9 cellular contexts compared by ENCODE assay signal in the genomic region with DNA sequence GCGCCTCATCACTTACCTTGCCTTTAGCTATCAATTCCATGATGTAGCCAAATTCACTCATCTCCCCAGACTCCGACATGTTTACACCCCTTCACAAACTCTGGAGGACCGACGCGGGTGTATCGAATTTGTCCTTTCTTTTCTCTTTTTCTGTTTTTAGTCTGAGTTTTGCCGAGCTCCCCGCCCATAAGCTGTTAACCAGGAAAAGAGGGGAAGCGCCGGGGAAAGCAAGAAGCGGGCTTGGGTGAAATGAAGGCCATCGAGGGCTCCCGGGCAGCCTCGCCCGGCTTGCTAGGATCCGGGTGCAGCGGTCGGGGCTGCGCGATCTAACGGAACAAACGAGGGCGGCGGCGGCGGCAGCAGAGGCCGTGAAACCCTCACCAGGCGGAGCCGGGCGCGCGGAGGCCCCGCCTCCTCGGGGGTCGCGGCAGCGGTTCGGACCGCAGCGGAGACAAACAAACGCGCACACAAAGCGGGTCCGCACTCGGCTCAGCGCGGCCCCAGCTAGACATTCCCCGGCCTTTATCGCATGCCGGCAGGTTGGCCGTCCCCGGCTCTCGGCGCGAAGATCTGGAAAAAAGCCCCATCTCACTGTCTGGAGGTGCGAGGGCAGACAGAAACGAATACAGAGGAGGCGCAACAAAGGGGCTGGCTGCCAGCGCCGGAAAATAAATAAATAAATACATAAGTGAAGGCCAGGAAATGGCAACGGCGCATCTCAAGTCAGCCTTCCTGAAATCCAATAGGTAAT. TPM values are rescaled to one million over a fixed set of nuclear protein-coding genes. Genes with fewer than 3 reads are reported as not detected.
DNase-seq lines count a peak whose midpoint lies in the region; ATAC-seq and TF ChIP-seq lines count a peak whose summit lies in the region.
"Had no signal": no experiment of that assay in that cellular context is flagged by ENCODE, and none has a peak within 500 bp of the region (broad histone marks: within the 10 kb centered on the region; RNA-seq: fewer than 3 reads in every experiment).

No MANE protein-coding gene starts in this region.

- peak; percentile 72 for DNase-seq in A673 (ENCODE audit: low spot score)
- DNase-seq in GM12864 (ENCODE audit: low read depth), result no peak
- DNase-seq in NCI-H69 (lab: John Stamatoyannopoulos, UW), result peak; percentile 88
- DNase-seq in astrocyte of the hippocampus (ENCODE audit: low read depth, low spot score), result peak; percentile 78
- peak; percentile 69 for DNase-seq in islet precursor cell
- peak; percentile 36 for DNase-seq in stimulated activated CD4-positive, alpha-beta T cell treated with anti-CD3 and anti-CD28 coated beads, Interleukin-4, amount 100 ng/mL, for 1 hour

- no TSS peak for BruUV-seq in A673 (replicated peaks; lab: Mats Ljungman, UMichigan)

- peak overlapping the region; percentile 50 for H3K4me3 ChIP-seq in A673 (ENCODE audit: low read depth, low read length, poor library complexity, severe bottlenecking)
- H3K4me3 ChIP-seq in GM12864 (ENCODE audit: low read depth, low read length), result peak overlapping the region; percentile 50

- H3K9me3 ChIP-seq in A673 (ENCODE audit: low read depth, low read length, poor library complexity, severe bottlenecking), result no peaks in the 10 kb centered on the region

- intact Hi-C loops in A673 (cut with micrococcal nuclease; ENCODE audit: unreplicated experiment), result no loop called here

- H3K27ac ChIP-seq in A673 (ENCODE audit: low read depth, low read length, poor library complexity, severe bottlenecking), result peak overlapping the region; percentile 13

- POLR2A ChIA-PET in A673 (lab: Charles Lee; ENCODE audit: low non-redundant PET), result no interaction called here

- ATAC-seq in HG02884 (IDR thresholded peaks at IDR 0.05; ENCODE audit: unreplicated experiment) (peak; percentile 51), HG03095 (IDR thresholded peaks at IDR 0.05; ENCODE audit: unreplicated experiment) (no peak)
- ATAC-seq: HCT116 had no signal

- H3K36me3 ChIP-seq in A673 (ENCODE audit: insufficient read depth, low read length, poor library complexity, severe bottlenecking), result no peaks in the 10 kb centered on the region

- H3K27me3 ChIP-seq in A673 (replicated peaks; ENCODE audit: insufficient read depth, low read depth, low read length, poor library complexity), result peaks cover 23% of the 10 kb centered on the region

- CTCF ChIA-PET in A673 (lab: Charles Lee), result no interaction called here

- no peaks in the 10 kb centered on the region for H3K4me1 ChIP-seq in A673 (ENCODE audit: insufficient read depth, low read length, poor library complexity, severe bottlenecking)

- no peak for TF ChIP-seq CTCF in A673 (conservative IDR thresholded peaks at IDR 0.05; ENCODE audit: low read depth, low read length)
- no peak for TF ChIP-seq CTCF in GM12864 (IDR thresholded peaks at IDR 0.05; ENCODE audit: low read depth, low read length, missing control alignments)

RNA-seq across cellular contexts. Expression of a gene that starts 10.4 kb away (rescaled TPM):
- total RNA-seq in A673 (2021), result 16.8 and 17.5 TPM in 2 replicates
